6 cellular contexts compared by ENCODE assay signal in genomic region chr10:62500116-62500515, GRCh38.
DNase-seq lines count a peak whose midpoint lies in the region; ATAC-seq, FAIRE-seq and TF ChIP-seq lines count a peak whose summit lies in the region.
"Not testable (repeated sequence)": the region's sequence is repeated elsewhere in the genome, so short reads cannot be mapped to it uniquely, and the experiment has no call there.

No MANE protein-coding gene starts in this region.

- 32% methylated on average over 3 of the region's 5 CpGs for WGBS in GM12878 (ENCODE audit: insufficient coverage, insufficient replicate concordance, low lambda C conversion rate, missing lambda C conversion rate)
- WGBS in H1 (ENCODE audit: extremely low coverage in 1 of 2, insufficient coverage in 1 of 2, insufficient read length in 1 of 2, insufficient replicate concordance in 2 of 2, low coverage in 1 of 2, low lambda C conversion rate in 2 of 2, missing lambda C conversion rate in 1 of 2), 2 experiments = 90% methylated on average over 3 of the region's 5 CpGs; no CpG with 5 or more reads in 1 of the 2 experiments

- H3K23ac ChIP-seq in H1 (ENCODE audit: insufficient read length) = not testable (repeated sequence)

- H3K4ac ChIP-seq in H1 (replicated peaks; ENCODE audit: insufficient read length, low read depth, low read length) = not testable (repeated sequence)

- H3K4me3 ChIP-seq in HL-60 (replicated peaks; ENCODE audit: insufficient read depth, low read length); GM12878; H1 (ENCODE audit: extremely low read depth in 1 of 4, insufficient read depth in 2 of 4, low read depth in 3 of 4, low read length in 4 of 4); naive thymus-derived CD4-positive, alpha-beta T cell (ENCODE audit: low read length); upper lobe of right lung: not testable (repeated sequence)

- not testable (repeated sequence) for BruUV-seq in GM12878 (replicated peaks; lab: Mats Ljungman, UMichigan)

- H2AFZ ChIP-seq in GM12878 (ENCODE audit: control insufficient read depth, low read depth, low read length); H1 (ENCODE audit: low read length): not testable (repeated sequence)

- not testable (repeated sequence) for H3K9me3 Mint-ChIP-seq in CD14-positive monocyte; naive thymus-derived CD4-positive, alpha-beta T cell

- H3K27me3 Mint-ChIP-seq in CD14-positive monocyte (ENCODE audit: low read depth in 3 of 3) = not testable (repeated sequence)
- peaks cover 0 to 43% (median 5%) of the 10 kb centered on the region in 5 donors for H3K27me3 Mint-ChIP-seq in naive thymus-derived CD4-positive, alpha-beta T cell

- peak; percentile 87 for FAIRE-seq in GM12878 (lab: Jason Lieb, UNC)
- FAIRE-seq in H1 (lab: Jason Lieb, UNC) = peak; percentile 52

- ATAC-seq in GM12878 = not testable (repeated sequence)
- peak; percentile 37 for ATAC-seq in naive thymus-derived CD4-positive, alpha-beta T cell
- ATAC-seq in upper lobe of right lung = peak; percentile 55

- not testable (repeated sequence) for H3K4me3 Mint-ChIP-seq in CD14-positive monocyte; naive thymus-derived CD4-positive, alpha-beta T cell

- H4K8ac ChIP-seq in H1 (ENCODE audit: extremely low read depth, insufficient read depth, low read length) = not testable (repeated sequence)

- CTCF ChIA-PET in GM12878 (lab: Yijun Ruan, JAX) = interaction anchor here (1.1 to 1.5 kb wide), 2 partner anchors 10 to 27 kb away, joined by 3 read pairs; no protein-coding TSS in a partner anchor
- CTCF ChIA-PET in H1 (lab: Charles Lee; ENCODE audit: partially characterized antibody) = interaction anchor here (0.6 to 0.7 kb wide), 2 partner anchors 54 to 67 kb away, joined by 3 read pairs; no protein-coding TSS in a partner anchor
- CTCF ChIA-PET in naive thymus-derived CD4-positive, alpha-beta T cell (lab: Charles Lee) = not testable (repeated sequence)

- not testable (repeated sequence) for H3K27me3 ChIP-seq in HL-60 (ENCODE audit: insufficient read depth, poor library complexity, severe bottlenecking); H1 (replicated peaks in 1 of 4; ENCODE audit: control insufficient read depth in 3 of 4, extremely low read depth in 1 of 4, insufficient read depth in 3 of 4, low read length in 3 of 4); naive thymus-derived CD4-positive, alpha-beta T cell (ENCODE audit: control insufficient read depth in 2 of 2, insufficient read depth in 2 of 2, low read length in 2 of 2); upper lobe of right lung
- H3K27me3 ChIP-seq in GM12878 (replicated peaks in 1 of 2; ENCODE audit: control insufficient read depth in 2 of 2, insufficient read depth in 2 of 2, low read length in 1 of 2) = peaks cover 2 to 10% of the 10 kb centered on the region in 2 experiments; a peak in 2 of 4 replicates

- DNase-seq in CD14-positive monocyte (ENCODE audit: low spot score); HL-60 (ENCODE audit: low read depth in 1 of 2, low spot score in 1 of 2); GM12878 (ENCODE audit: low read depth, low spot score); H1 (ENCODE audit: low read depth in 1 of 2, low spot score in 2 of 2); naive thymus-derived CD4-positive, alpha-beta T cell; upper lobe of right lung: not testable (repeated sequence)

- not testable (repeated sequence) for H4K91ac ChIP-seq in H1 (replicated peaks; ENCODE audit: insufficient read length, low read length)

- POLR2A ChIA-PET in GM12878 (lab: Charles Lee) = interaction anchor here (0.6 kb wide), 1 partner anchor 138 kb away, joined by 3 read pairs; no protein-coding TSS in a partner anchor
- POLR2A ChIA-PET in H1 (lab: Charles Lee; ENCODE audit: partially characterized antibody); naive thymus-derived CD4-positive, alpha-beta T cell (lab: Charles Lee): not testable (repeated sequence)

- not testable (repeated sequence) for H2BK15ac ChIP-seq in H1 (ENCODE audit: low read length)

- not testable (repeated sequence) for TF ChIP-seq CTCF in CD14-positive monocyte (IDR thresholded peaks at IDR 0.05); HL-60 (IDR thresholded peaks at IDR 0.05; ENCODE audit: insufficient read depth, low read length); GM12878 (IDR thresholded peaks at IDR 0.05 in 2 of 3, conservative IDR thresholded peaks at IDR 0.05 in 1 of 3; ENCODE audit: control insufficient read depth in 2 of 3, extremely low read depth in 1 of 3, insufficient read depth in 1 of 3, low read depth in 3 of 3, low read length in 3 of 3); H1 (IDR thresholded peaks at IDR 0.05; ENCODE audit: control extremely low read depth in 1 of 3, insufficient read depth in 1 of 3, low read depth in 1 of 3, low read length in 3 of 3); upper lobe of right lung (IDR thresholded peaks at IDR 0.05)

- H3K4me2 ChIP-seq in GM12878 (ENCODE audit: control insufficient read depth, insufficient read depth); H1 (ENCODE audit: insufficient read depth in 1 of 2, low read depth in 2 of 2, low read length in 2 of 2): not testable (repeated sequence)

- H3K18ac ChIP-seq in H1 (ENCODE audit: extremely low read depth, low read length) = not testable (repeated sequence)

- not testable (repeated sequence) for H2AK5ac ChIP-seq in H1 (ENCODE audit: low read depth, low read length)

- H3K27ac Mint-ChIP-seq in CD14-positive monocyte = peak overlapping the region; percentile 85 to 99 (median 96)
- not testable (repeated sequence) for H3K27ac Mint-ChIP-seq in naive thymus-derived CD4-positive, alpha-beta T cell

- not testable (repeated sequence) for H2BK5ac ChIP-seq in H1 (ENCODE audit: low read depth, low read length)

- not testable (repeated sequence) for H3K4me1 ChIP-seq in GM12878 (ENCODE audit: control insufficient read depth, insufficient read depth, low read length); H1 (replicated peaks in 1 of 4; ENCODE audit: control insufficient read depth in 3 of 4, insufficient read depth in 4 of 4, low read length in 3 of 4); naive thymus-derived CD4-positive, alpha-beta T cell (ENCODE audit: control insufficient read depth in 2 of 2, insufficient read depth in 2 of 2, low read length in 2 of 2); upper lobe of right lung

- H3K36me3 Mint-ChIP-seq in CD14-positive monocyte = peaks cover 0 to 11% of the 10 kb centered on the region in 2 donors
- not testable (repeated sequence) for H3K36me3 Mint-ChIP-seq in naive thymus-derived CD4-positive, alpha-beta T cell

- not testable (repeated sequence) for H2BK12ac ChIP-seq in H1 (ENCODE audit: low read depth, low read length)

- in situ Hi-C loops in GM12878 (cut with MboI) = not testable (repeated sequence)

- not testable (repeated sequence) for TF ChIP-seq POLR2A in GM12878 (IDR thresholded peaks at IDR 0.05; ENCODE audit: low read depth, low read length); H1 (IDR thresholded peaks at IDR 0.05; ENCODE audit: control extremely low read depth in 1 of 2, low read depth in 2 of 2, low read length in 2 of 2)

- H3K79me2 ChIP-seq in GM12878 (ENCODE audit: control insufficient read depth, insufficient read depth, low read length); H1 (ENCODE audit: control insufficient read depth in 1 of 2, insufficient read depth in 2 of 2, low read length in 2 of 2): not testable (repeated sequence)

- not testable (repeated sequence) for H4K20me1 ChIP-seq in GM12878 (ENCODE audit: control insufficient read depth, insufficient read depth); H1 (replicated peaks in 1 of 2; ENCODE audit: control insufficient read depth in 1 of 2, insufficient read depth in 2 of 2, low read length in 2 of 2)

- peak overlapping the region; percentile 53 for H3K27ac ChIP-seq in HL-60 (replicated peaks)
- H3K27ac ChIP-seq in GM12878 (ENCODE audit: control insufficient read depth, insufficient read depth); H1 (ENCODE audit: low read depth, low read length); naive thymus-derived CD4-positive, alpha-beta T cell (ENCODE audit: low read depth, low read length); upper lobe of right lung: not testable (repeated sequence)

- H2BK120ac ChIP-seq in H1 (replicated peaks; ENCODE audit: low read depth, low read length) = not testable (repeated sequence)

- not testable (repeated sequence) for H2BK20ac ChIP-seq in H1 (ENCODE audit: low read length)

- H3K56ac ChIP-seq in H1 (replicated peaks; ENCODE audit: insufficient read length, low read depth, low read length) = not testable (repeated sequence)

- not testable (repeated sequence) for H3K14ac ChIP-seq in H1 (ENCODE audit: insufficient read length)

- H3K79me1 ChIP-seq in H1 (ENCODE audit: low read depth, low read length) = not testable (repeated sequence)

- intact Hi-C loops in CD14-positive monocyte (cut with micrococcal nuclease) = loop anchor here (5.0 kb wide), 1 partner anchor 42 kb away; no protein-coding TSS in a partner anchor
- intact Hi-C loops in GM12878 (cut with micrococcal nuclease; ENCODE audit: unreplicated experiment); naive thymus-derived CD4-positive, alpha-beta T cell (cut with micrococcal nuclease); upper lobe of right lung (cut with DNase I): not testable (repeated sequence)

- RAD21 ChIA-PET in GM12878 (lab: Charles Lee; ENCODE audit: unreplicated experiment) = not testable (repeated sequence)

- not testable (repeated sequence) for TF ChIP-seq RAD21 in GM12878 (IDR thresholded peaks at IDR 0.05; ENCODE audit: insufficient read depth, low read depth, low read length); H1 (IDR thresholded peaks at IDR 0.05 in 1 of 2, conservative IDR thresholded peaks at IDR 0.05 in 1 of 2; ENCODE audit: low read depth in 2 of 2, low read length in 2 of 2)

- not testable (repeated sequence) for H3K23me2 ChIP-seq in H1 (ENCODE audit: low read depth, low read length)

- not testable (repeated sequence) for H3K9me3 ChIP-seq in GM12878 (replicated peaks; ENCODE audit: control insufficient read depth, insufficient read depth, low read length); H1 (ENCODE audit: insufficient read depth in 2 of 2, low read depth in 1 of 2, low read length in 1 of 2); naive thymus-derived CD4-positive, alpha-beta T cell (ENCODE audit: control insufficient read depth in 2 of 3, low read length in 3 of 3); upper lobe of right lung

- H3K4me1 Mint-ChIP-seq in CD14-positive monocyte = peaks cover 67% of the 10 kb centered on the region
- H3K4me1 Mint-ChIP-seq in naive thymus-derived CD4-positive, alpha-beta T cell = not testable (repeated sequence)

- H3K36me3 ChIP-seq in GM12878 (ENCODE audit: control insufficient read depth in 2 of 2, insufficient read depth in 2 of 2, low read length in 1 of 2); H1 (ENCODE audit: control insufficient read depth in 2 of 4, insufficient read depth in 4 of 4, low read length in 3 of 4); naive thymus-derived CD4-positive, alpha-beta T cell (ENCODE audit: control insufficient read depth in 2 of 3, insufficient read depth in 3 of 3, low read length in 3 of 3); upper lobe of right lung: not testable (repeated sequence)

- H4K5ac ChIP-seq in H1 (ENCODE audit: insufficient read length, low read depth, low read length) = not testable (repeated sequence)

- SMC1A ChIA-PET in GM12878 (lab: Charles Lee; ENCODE audit: uncharacterized antibody, unreplicated experiment) = not testable (repeated sequence)

- H3K9ac ChIP-seq in GM12878 (ENCODE audit: control insufficient read depth, insufficient read depth, low read length); H1 (replicated peaks in 1 of 4; ENCODE audit: extremely low read depth in 1 of 4, low read depth in 3 of 4, low read length in 3 of 4): not testable (repeated sequence)

- TF ChIP-seq EP300 in GM12878 (IDR thresholded peaks at IDR 0.05; ENCODE audit: borderline replicate concordance in 1 of 2, control insufficient read depth in 1 of 2, low read depth in 2 of 2, low read length in 2 of 2); H1 (IDR thresholded peaks at IDR 0.05; ENCODE audit: borderline replicate concordance in 1 of 2, low read depth in 2 of 2, low read length in 2 of 2): not testable (repeated sequence)
